28 cellular contexts compared by ENCODE assay signal in the genomic region with DNA sequence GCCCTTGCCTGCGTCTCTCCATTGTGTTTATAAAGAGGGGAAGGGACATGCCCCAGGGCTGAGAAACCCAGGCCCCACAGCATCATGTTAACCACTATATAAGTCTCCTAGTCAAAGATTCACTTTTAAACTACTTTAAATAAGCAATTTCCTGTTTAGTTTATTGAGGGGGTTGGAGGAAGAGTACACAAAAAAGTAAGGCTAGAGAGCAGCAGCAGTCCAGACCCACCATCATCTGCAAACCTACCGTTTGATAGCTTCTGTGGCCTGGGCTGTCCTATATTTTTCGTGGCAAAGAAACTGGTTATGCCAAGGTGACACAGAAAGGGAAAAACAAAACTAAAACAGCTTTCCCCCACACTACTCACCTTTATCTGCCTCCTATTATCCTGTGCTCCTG.
"Had no signal": no experiment of that assay in that cellular context is flagged by ENCODE, and none has a peak within 500 bp of the region (broad histone marks: within the 10 kb centered on the region; RNA-seq: fewer than 3 reads in every experiment).

No MANE protein-coding gene starts in this region.

- H3K9me3 ChIP-seq: adrenal gland, ascending aorta, gastroesophageal sphincter, testis, uterus had no signal

- H3K36me3 Mint-ChIP-seq: activated naive CD8-positive, alpha-beta T cell had no signal

- H3K36me3 ChIP-seq: adrenal gland, ascending aorta, brain microvascular endothelial cell, gastroesophageal sphincter, uterus had no signal

- H3K4me1 Mint-ChIP-seq: activated T-helper 17 cell treated with anti-CD3 and anti-CD28 coated beads, Interleukin-2, amount 50 U/mL, for 72 hours had no signal

- FAIRE-seq: endothelial cell of umbilical vein had no signal

- DNase-seq: activated CD4-positive, alpha-beta T cell treated with anti-CD3 and anti-CD28 coated beads for 1 hour; activated CD4-positive, alpha-beta T cell treated with anti-CD3 and anti-CD28 coated beads, Interleukin-2, amount 50 U/mL, for 1 hour; activated CD8-positive, alpha-beta T cell treated with anti-CD3 and anti-CD28 coated beads, Interleukin-2, amount 10 ng/mL, durations not matched to agents 7 days and 5 days; activated naive CD4-positive, alpha-beta T cell; activated T-cell treated with anti-CD3 and anti-CD28 coated beads, Interleukin-2, amount 50 U/mL, for 24 hours; adrenal gland; brain microvascular endothelial cell; central memory CD4-positive, alpha-beta T cell; effector memory CD4-positive, alpha-beta T cell; head of caudate nucleus; hypothalamus; left ventricle myocardium superior; mammary epithelial cell; occipital lobe; posterior cingulate gyrus; stimulated activated CD4-positive, alpha-beta T cell treated with anti-CD3 and anti-CD28 coated beads, Interleukin-4, amount 100 ng/mL, for 1 hour; stimulated activated naive CD4-positive, alpha-beta T cell; T-helper 9 cell; testis; trophoblast cell; uterus had no signal

- ATAC-seq: activated CD8-positive, alpha-beta T cell treated with anti-CD3 and anti-CD28 coated beads, Interleukin-2, amount 10 ng/mL, durations not matched to agents 7 days and 5 days; activated T-helper 17 cell treated with anti-CD3 and anti-CD28 coated beads, Interleukin-2, amount 50 U/mL, for 72 hours; esophagus mucosa; gastroesophageal sphincter; left ventricle myocardium superior had no signal

- H3K4me1 ChIP-seq: adrenal gland, ascending aorta, gastroesophageal sphincter, testis had no signal

- H3K4me3 ChIP-seq: adrenal gland, ascending aorta, gastroesophageal sphincter, testis, uterus had no signal

- H3K27me3 ChIP-seq: adrenal gland, ascending aorta, brain microvascular endothelial cell, gastroesophageal sphincter, testis, uterus had no signal

- H3K27ac Mint-ChIP-seq: activated CD8-positive, alpha-beta T cell treated with anti-CD3 and anti-CD28 coated beads, Interleukin-2, amount 10 ng/mL, durations not matched to agents 7 days and 5 days; activated naive CD8-positive, alpha-beta T cell; activated T-cell treated with anti-CD3 and anti-CD28 coated beads, Interleukin-2, amount 50 U/mL, for 24 hours; activated T-helper 17 cell treated with anti-CD3 and anti-CD28 coated beads, Interleukin-2, amount 50 U/mL, for 72 hours had no signal

- H3K4me3 Mint-ChIP-seq: activated CD8-positive, alpha-beta T cell treated with anti-CD3 and anti-CD28 coated beads, Interleukin-2, amount 10 ng/mL, durations not matched to agents 7 days and 5 days; activated naive CD8-positive, alpha-beta T cell; activated T-cell treated with anti-CD3 and anti-CD28 coated beads, Interleukin-2, amount 50 U/mL, for 24 hours; activated T-helper 17 cell treated with anti-CD3 and anti-CD28 coated beads, Interleukin-2, amount 50 U/mL, for 72 hours; nephron had no signal

- H3K9me3 Mint-ChIP-seq: activated T-cell treated with anti-CD3 and anti-CD28 coated beads, Interleukin-2, amount 50 U/mL, for 24 hours; activated T-helper 17 cell treated with anti-CD3 and anti-CD28 coated beads, Interleukin-2, amount 50 U/mL, for 72 hours; nephron had no signal

- H3K27ac ChIP-seq: adrenal gland, ascending aorta, brain microvascular endothelial cell, gastroesophageal sphincter, testis had no signal
